ENCODE assay signal across 13 cellular contexts in genomic region chr13:24076124-24076523, GRCh38.
DNase-seq lines count a peak whose midpoint lies in the region; ATAC-seq and TF ChIP-seq lines count a peak whose summit lies in the region.
"Had no signal": no experiment of that assay in that cellular context is flagged by ENCODE, and none has a peak within 500 bp of the region (broad histone marks: within the 10 kb centered on the region; RNA-seq: fewer than 3 reads in every experiment).

No MANE protein-coding gene starts in this region.

- H3K9me3 Mint-ChIP-seq in glutamatergic neuron (ENCODE audit: unreplicated experiment): peaks cover 4% of the 10 kb centered on the region

- no peak overlapping the region for H3K4ac ChIP-seq in IMR-90 (ENCODE audit: low read depth, low read length)

- H3K27ac ChIP-seq in IMR-90 (ENCODE audit: insufficient read depth, low read length) (no peak overlapping the region), caudate nucleus (ENCODE audit: low read depth, low read length) (peak overlapping the region; percentile 14), left lung (peak overlapping the region; percentile 34 to 53), stomach (peak overlapping the region; percentile 83 to 91 (median 86))
- H3K27ac ChIP-seq in effector memory CD4-positive, alpha-beta T cell (ENCODE audit: insufficient read depth, low read length, poor library complexity, severe bottlenecking): no peak overlapping the region
- H3K27ac ChIP-seq: foreskin keratinocyte, PC-9 had no signal

- DNase-seq in IMR-90: no peak
- DNase-seq in caudate nucleus (lab: John Stamatoyannopoulos, UW): peak in 3 of 61 donors; percentile 36 to 60 (median 59)
- no peak for DNase-seq in left lung
- peak; percentile 63 for DNase-seq in stomach
- no peak for DNase-seq in effector memory CD4-positive, alpha-beta T cell
- no peak for DNase-seq in glutamatergic neuron
- DNase-seq in iPS-NIHi7 (ENCODE audit: extremely low spot score): no peak
- DNase-seq: activated naive CD4-positive, alpha-beta T cell treated with Interleukin-2 at 50 U/mL for 16 hours; foreskin keratinocyte; MG63; NCI-H2171 treated with DMSO at 0.1 percent for 48 hours; PC-9; T-helper 1 cell had no signal

- in situ Hi-C loops in IMR-90 (cut with MboI; ENCODE audit: low sequenced_read_pairs): no loop called here

- H3K36me3 ChIP-seq in IMR-90 (ENCODE audit: control insufficient read depth, insufficient read depth, low read length): no peaks in the 10 kb centered on the region
- no peaks in the 10 kb centered on the region for H3K36me3 ChIP-seq in left lung
- no peaks in the 10 kb centered on the region for H3K36me3 ChIP-seq in stomach
- no peaks in the 10 kb centered on the region for H3K36me3 ChIP-seq in effector memory CD4-positive, alpha-beta T cell (ENCODE audit: control insufficient read depth, insufficient read depth, low read length)
- H3K36me3 ChIP-seq: MG63 had no signal

- no peak overlapping the region for H2AFZ ChIP-seq in IMR-90 (replicated peaks; ENCODE audit: low read length, poor library complexity)
- H2AFZ ChIP-seq: PC-9 had no signal

- no peak overlapping the region for H4K8ac ChIP-seq in IMR-90 (ENCODE audit: low read depth in 2 of 2, low read length in 2 of 2)

- CTCF ChIA-PET in IMR-90 (lab: Yijun Ruan, JAX): no interaction called here

- H3K4me2 ChIP-seq in IMR-90 (ENCODE audit: low read depth, low read length): peak overlapping the region; percentile 42; the same call in 1 of the 2 replicates
- H3K4me2 ChIP-seq: PC-9 had no signal

- H3K27ac Mint-ChIP-seq in glutamatergic neuron (ENCODE audit: unreplicated experiment): no peak overlapping the region

- peaks cover 2% of the 10 kb centered on the region for H3K27me3 Mint-ChIP-seq in glutamatergic neuron (ENCODE audit: unreplicated experiment)

- dilution Hi-C loops in IMR-90 (cut with HindIII; ENCODE audit: low sequenced_read_pairs, unreplicated experiment): no loop called here

- POLR2A ChIA-PET in IMR-90 (lab: Charles Lee; ENCODE audit: unreplicated experiment): no interaction called here

- TF ChIP-seq POLR2A in IMR-90 (IDR thresholded peaks at IDR 0.05; ENCODE audit: low read depth, low read length) (no peak), stomach (IDR thresholded peaks at IDR 0.05) (no peak)

- intact Hi-C loops in IMR-90 (cut with micrococcal nuclease) (no loop called here), left lung (cut with DNase I) (no loop called here), stomach (cut with DNase I; ENCODE audit: low total_unique reads) (no loop called here)

- no peak overlapping the region for H3K9ac ChIP-seq in IMR-90 (ENCODE audit: low read depth, low read length)

- no peak overlapping the region for H3K23ac ChIP-seq in IMR-90 (ENCODE audit: low read depth, low read length)

- H3K4me3 ChIP-seq in IMR-90 (ENCODE audit: insufficient read depth, low read depth, low read length) (no peak overlapping the region), left lung (no peak overlapping the region), stomach (peak overlapping the region in 2 of 4 donors; percentile 8 to 12)
- no peak overlapping the region for H3K4me3 ChIP-seq in effector memory CD4-positive, alpha-beta T cell (ENCODE audit: insufficient read depth, low read depth, low read length, poor library complexity, severe bottlenecking)
- H3K4me3 ChIP-seq: MG63, PC-9 had no signal

- H2BK5ac ChIP-seq in IMR-90 (ENCODE audit: low read depth, low read length, poor library complexity, severe bottlenecking): no peak overlapping the region

- no peaks in the 10 kb centered on the region for H3K79me1 ChIP-seq in IMR-90 (ENCODE audit: low read depth in 1 of 2, low read length in 2 of 2)

- H3K27me3 ChIP-seq in IMR-90 (ENCODE audit: control insufficient read depth, insufficient read depth, low read length) (no peaks in the 10 kb centered on the region), left lung (no peaks in the 10 kb centered on the region), stomach (no peaks in the 10 kb centered on the region)
- H3K27me3 ChIP-seq in effector memory CD4-positive, alpha-beta T cell (replicated peaks; ENCODE audit: control insufficient read depth, insufficient read depth, low read length, poor library complexity, severe bottlenecking): no peaks in the 10 kb centered on the region
- H3K27me3 ChIP-seq: MG63 had no signal

- H3K4me3 Mint-ChIP-seq in glutamatergic neuron (ENCODE audit: unreplicated experiment): no peak overlapping the region

- no peak overlapping the region for H2AK9ac ChIP-seq in IMR-90 (replicated peaks; ENCODE audit: low read depth, low read length, poor library complexity)

- no peak overlapping the region for H2BK120ac ChIP-seq in IMR-90 (ENCODE audit: low read depth, low read length)

- TF ChIP-seq CTCF in IMR-90 (conservative IDR thresholded peaks at IDR 0.05; ENCODE audit: low read depth, low read length): no peak
- TF ChIP-seq CTCF in left lung (IDR thresholded peaks at IDR 0.05): no peak
- no peak for TF ChIP-seq CTCF in stomach (IDR thresholded peaks at IDR 0.05)
- no peak for TF ChIP-seq CTCF in glutamatergic neuron (IDR thresholded peaks at IDR 0.05; ENCODE audit: partially characterized antibody, unreplicated experiment)

- no peak for ATAC-seq in IMR-90 (ENCODE audit: low read depth)
- peak; percentile 79 for ATAC-seq in left lung
- ATAC-seq: foreskin keratinocyte had no signal

- 77% methylated on average over 2 of the region's 3 CpGs; no CpG with 5 or more reads in 1 of the 2 experiments for WGBS in IMR-90 (ENCODE audit: extremely low coverage in 2 of 2, insufficient read length in 1 of 2), 2 experiments
- 9 to 40% (median 24%) methylated on average over 3 of the region's 3 CpGs for WGBS in stomach, 5 donors

- no peak overlapping the region for H2BK15ac ChIP-seq in IMR-90 (ENCODE audit: low read depth, low read length)

- TF ChIP-seq RAD21 in IMR-90 (IDR thresholded peaks at IDR 0.05; ENCODE audit: low read length): no peak

- no peak for TF ChIP-seq EP300 in stomach (IDR thresholded peaks at IDR 0.05)

- H4K5ac ChIP-seq in IMR-90 (ENCODE audit: low read depth, low read length): no peak overlapping the region

- H3K9me3 ChIP-seq in IMR-90 (ENCODE audit: control insufficient read depth, insufficient read depth, low read length) (no peaks in the 10 kb centered on the region), left lung (no peaks in the 10 kb centered on the region), stomach (no peaks in the 10 kb centered on the region)
- H3K9me3 ChIP-seq in effector memory CD4-positive, alpha-beta T cell (ENCODE audit: control insufficient read depth, low read length): no peaks in the 10 kb centered on the region
- H3K9me3 ChIP-seq: MG63 had no signal

- H2AK5ac ChIP-seq in IMR-90 (ENCODE audit: low read depth, low read length): no peak overlapping the region

- no peak overlapping the region for H3K56ac ChIP-seq in IMR-90 (ENCODE audit: extremely low read depth, insufficient read depth, low read length)

- BruUV-seq in IMR-90 (replicated peaks; lab: Mats Ljungman, UMichigan): no TSS peak

- H2BK20ac ChIP-seq in IMR-90 (ENCODE audit: low read depth, low read length): no peak overlapping the region

- H3K14ac ChIP-seq in IMR-90 (replicated peaks; ENCODE audit: low read depth, low read length): no peak overlapping the region

- H3K4me1 ChIP-seq in IMR-90 (ENCODE audit: control insufficient read depth, insufficient read depth, low read length) (no peaks in the 10 kb centered on the region), left lung (peaks cover 5 to 24% of the 10 kb centered on the region in 2 donors), stomach (peaks cover 10 to 31% (median 21%) of the 10 kb centered on the region in 4 donors)
- no peaks in the 10 kb centered on the region for H3K4me1 ChIP-seq in effector memory CD4-positive, alpha-beta T cell (ENCODE audit: control insufficient read depth, insufficient read depth, low read length, poor library complexity, severe bottlenecking)
- H3K4me1 ChIP-seq: foreskin keratinocyte had no signal

- H3K9me1 ChIP-seq in IMR-90 (ENCODE audit: insufficient read depth, low read length): peaks cover 5% of the 10 kb centered on the region

- H4K91ac ChIP-seq in IMR-90 (ENCODE audit: insufficient read depth, low read depth, low read length): no peak overlapping the region

- H3K36me3 Mint-ChIP-seq in glutamatergic neuron (ENCODE audit: unreplicated experiment): peaks cover 5% of the 10 kb centered on the region

- H3K4me1 Mint-ChIP-seq in glutamatergic neuron (ENCODE audit: low read depth, unreplicated experiment): peaks cover 8% of the 10 kb centered on the region

- H3K18ac ChIP-seq in IMR-90 (ENCODE audit: low read depth, low read length): no peak overlapping the region

- H4K20me1 ChIP-seq in IMR-90 (ENCODE audit: insufficient read depth, low read length): no peaks in the 10 kb centered on the region

TF ChIP-seq in IMR-90, 13 proteins besides CTCF, POLR2A, EP300 and RAD21:
- TF ChIP-seq ELK1 (IDR thresholded peaks at IDR 0.05; ENCODE audit: borderline replicate concordance, low read depth, low read length): no peak
- TF ChIP-seq NFE2L2 (IDR thresholded peaks at IDR 0.05; ENCODE audit: low read depth, low read length): no peak
- no peak for TF ChIP-seq CHD1 (IDR thresholded peaks at IDR 0.05; ENCODE audit: low read depth, low read length)
TF ChIP-seq in IMR-90: peak in this region for 0.

Comparison
In these comparisons a context has a peak if more than half of its experiments do, and no peak if none do; other contexts are left out.
1. H3K27ac ChIP-seq: peak in caudate nucleus (single experiment), left lung (2 of 2) and stomach (5 of 5); none in IMR-90 (single experiment) and effector memory CD4-positive, alpha-beta T cell (single experiment).